Comparison of ENCODE assay signal across 13 cellular contexts in genomic region chr2:102439065-102439695, GRCh38. TPM values are rescaled to one million over a fixed set of nuclear protein-coding genes. Genes with fewer than 3 reads are reported as not detected.
DNase-seq lines count a peak whose midpoint lies in the region; ATAC-seq and TF ChIP-seq lines count a peak whose summit lies in the region.
"Had no signal": no experiment of that assay in that cellular context is flagged by ENCODE, and none has a peak within 500 bp of the region (broad histone marks: within the 10 kb centered on the region; RNA-seq: fewer than 3 reads in every experiment).

No MANE protein-coding gene starts in this region.

- H4K5ac ChIP-seq in IMR-90 (ENCODE audit: low read depth, low read length), result no peak overlapping the region

- H2BK15ac ChIP-seq in IMR-90 (ENCODE audit: low read depth, low read length), result no peak overlapping the region

- no TSS peak for BruUV-seq in IMR-90 (replicated peaks; lab: Mats Ljungman, UMichigan)

- no peaks in the 10 kb centered on the region; the same call in 1 of the 2 replicates for H3K27me3 ChIP-seq in IMR-90 (ENCODE audit: control insufficient read depth, insufficient read depth, low read length)
- H3K27me3 ChIP-seq: pancreas had no signal

- ATAC-seq in IMR-90 (ENCODE audit: low read depth), result peak; percentile 90
- ATAC-seq in GM21515 (IDR thresholded peaks at IDR 0.05; ENCODE audit: unreplicated experiment), result no peak

- H3K4me1 ChIP-seq in IMR-90 (ENCODE audit: control insufficient read depth, insufficient read depth, low read length), result 0 out of 2 replicates have a peak, but pooled peaks cover 2% of the 10 kb centered on the region
- H3K4me1 ChIP-seq: pancreas had no signal

- no peak overlapping the region for H3K14ac ChIP-seq in IMR-90 (replicated peaks; ENCODE audit: low read depth, low read length)

- no peak overlapping the region for H3K23ac ChIP-seq in IMR-90 (ENCODE audit: low read depth, low read length)

- no peaks in the 10 kb centered on the region for H3K9me1 ChIP-seq in IMR-90 (ENCODE audit: insufficient read depth, low read length)

- no peak for TF ChIP-seq POLR2A in IMR-90 (IDR thresholded peaks at IDR 0.05; ENCODE audit: low read depth, low read length)

- TF ChIP-seq RAD21 in IMR-90 (IDR thresholded peaks at IDR 0.05; ENCODE audit: low read length), result no peak

- H2BK5ac ChIP-seq in IMR-90 (ENCODE audit: low read depth, low read length, poor library complexity, severe bottlenecking), result no peak overlapping the region

- no peak overlapping the region for H4K8ac ChIP-seq in IMR-90 (ENCODE audit: low read depth in 2 of 2, low read length in 2 of 2)

- no peak for TF ChIP-seq CTCF in IMR-90 (conservative IDR thresholded peaks at IDR 0.05; ENCODE audit: low read depth, low read length)
- TF ChIP-seq CTCF in epithelial cell of proximal tubule (conservative IDR thresholded peaks at IDR 0.05; ENCODE audit: low read depth, low read length), result no peak

- POLR2A ChIA-PET in IMR-90 (lab: Charles Lee; ENCODE audit: unreplicated experiment), result no interaction called here

- no peak overlapping the region for H3K9ac ChIP-seq in IMR-90 (ENCODE audit: low read depth, low read length)

- no peak overlapping the region for H3K4me3 ChIP-seq in IMR-90 (ENCODE audit: insufficient read depth, low read depth, low read length)
- no peak overlapping the region for H3K4me3 ChIP-seq in epithelial cell of proximal tubule (ENCODE audit: low read depth, low read length)
- H3K4me3 ChIP-seq: pancreas had no signal

- no peak overlapping the region for H2AFZ ChIP-seq in IMR-90 (replicated peaks; ENCODE audit: low read length, poor library complexity)

- CTCF ChIA-PET in IMR-90 (lab: Yijun Ruan, JAX), result interaction anchor here (1.0 kb wide), 1 partner anchor 19 kb away, joined by 3 read pairs; no protein-coding TSS in a partner anchor

- H3K79me1 ChIP-seq in IMR-90 (ENCODE audit: low read depth in 1 of 2, low read length in 2 of 2), result no peaks in the 10 kb centered on the region

- H3K9me3 ChIP-seq in IMR-90 (ENCODE audit: control insufficient read depth, insufficient read depth, low read length), result no peaks in the 10 kb centered on the region
- H3K9me3 ChIP-seq: pancreas had no signal

- H3K56ac ChIP-seq in IMR-90 (ENCODE audit: extremely low read depth, insufficient read depth, low read length), result no peak overlapping the region

- no peak overlapping the region for H3K4me2 ChIP-seq in IMR-90 (ENCODE audit: low read depth, low read length)

- H2BK20ac ChIP-seq in IMR-90 (ENCODE audit: low read depth, low read length), result no peak overlapping the region

- no peak overlapping the region for H2AK5ac ChIP-seq in IMR-90 (ENCODE audit: low read depth, low read length)

- H3K27ac ChIP-seq in IMR-90 (ENCODE audit: insufficient read depth, low read length), result no peak overlapping the region
- H3K27ac ChIP-seq: pancreas had no signal

- no peaks in the 10 kb centered on the region for H4K20me1 ChIP-seq in IMR-90 (ENCODE audit: insufficient read depth, low read length)

- no peak overlapping the region for H3K4ac ChIP-seq in IMR-90 (ENCODE audit: low read depth, low read length)

- no peak overlapping the region for H2AK9ac ChIP-seq in IMR-90 (replicated peaks; ENCODE audit: low read depth, low read length, poor library complexity)

- DNase-seq in AG08396 (ENCODE audit: low spot score) (peak; percentile 54), IMR-90 (peak; percentile 74), epithelial cell of proximal tubule (ENCODE audit: low read depth) (peak; percentile 91), lung microvascular endothelial cell (ENCODE audit: low read depth in 2 of 2) (peak; percentile 14 to 28), NCI-H187 (lab: John Stamatoyannopoulos, UW) (no peak), NCI-H82 (lab: John Stamatoyannopoulos, UW) (no peak)
- DNase-seq in activated CD4-positive, alpha-beta T cell treated with anti-CD3 and anti-CD28 coated beads for 4 hours, result no peak
- DNase-seq: central memory CD4-positive, alpha-beta T cell; pancreas; stimulated activated CD4-positive, alpha-beta T cell treated with anti-CD3 and anti-CD28 coated beads, Interleukin-4, amount 100 ng/mL, for 4 hours; stimulated activated naive CD4-positive, alpha-beta T cell treated with Interleukin-2 at 50 U/mL for 16 hours had no signal

- H4K91ac ChIP-seq in IMR-90 (ENCODE audit: insufficient read depth, low read depth, low read length), result no peak overlapping the region

- intact Hi-C loops in IMR-90 (cut with micrococcal nuclease), result no loop called here

- no peak overlapping the region for H2BK120ac ChIP-seq in IMR-90 (ENCODE audit: low read depth, low read length)

- no peaks in the 10 kb centered on the region for H3K36me3 ChIP-seq in IMR-90 (ENCODE audit: control insufficient read depth, insufficient read depth, low read length)
- H3K36me3 ChIP-seq: pancreas had no signal

- dilution Hi-C loops in IMR-90 (cut with HindIII; ENCODE audit: low sequenced_read_pairs, unreplicated experiment), result no loop called here

- in situ Hi-C loops in IMR-90 (cut with MboI; ENCODE audit: low sequenced_read_pairs), result no loop called here

- 64% methylated on average over 2 of the region's 6 CpGs; no CpG with 5 or more reads in 1 of the 2 experiments for WGBS in IMR-90 (ENCODE audit: extremely low coverage in 2 of 2, insufficient read length in 1 of 2), 2 experiments

- no peak overlapping the region for H3K18ac ChIP-seq in IMR-90 (ENCODE audit: low read depth, low read length)

TF ChIP-seq in IMR-90, 13 proteins besides CTCF, POLR2A, EP300 and RAD21:
- TF ChIP-seq RCOR1 (IDR thresholded peaks at IDR 0.05; ENCODE audit: insufficient replicate concordance, low read length), result no peak
- TF ChIP-seq MAFK (IDR thresholded peaks at IDR 0.05; ENCODE audit: low read depth, low read length), result peak; percentile 94

RNA-seq across cellular contexts. Expression of gene IL18RAP, which starts 16.2 kb away (rescaled TPM):
- total RNA-seq in IMR-90 (2012; rRNA removed), result not detected in 2 replicates
- not detected in 2 replicates for polyA plus RNA-seq in IMR-90 (2012; rRNA removed)
- polyA plus RNA-seq in IMR-90 (2012; cell fraction: cytosol; rRNA removed), result not detected in 2 replicates
- polyA plus RNA-seq in IMR-90 (2012; cell fraction: nucleus; rRNA removed; ENCODE audit: low replicate concordance), result 0.03 TPM in 1 of 2 replicates, not detected in the other
- total RNA-seq in epithelial cell of proximal tubule, result 0.35 TPM in 1 of 2 replicates, not detected in the other
- total RNA-seq in lung microvascular endothelial cell, result not detected in 2 replicates
- total RNA-seq: LHCN-M2 had no signal

RNA-seq across cellular contexts. Expression of gene SLC9A4, which starts 33.8 kb away (rescaled TPM):
- total RNA-seq in IMR-90 (2012; rRNA removed), result not detected in 2 replicates
- polyA plus RNA-seq in IMR-90 (2012; rRNA removed), result not detected in 2 replicates
- polyA plus RNA-seq in IMR-90 (2012; cell fraction: cytosol; rRNA removed), result not detected in 2 replicates
- not detected in 2 replicates for polyA plus RNA-seq in IMR-90 (2012; cell fraction: nucleus; rRNA removed; ENCODE audit: low replicate concordance)
- 0.36 and 0.40 TPM in 2 replicates for total RNA-seq in epithelial cell of proximal tubule
- not detected in 2 replicates for total RNA-seq in lung microvascular endothelial cell
- polyA plus RNA-seq: pancreas had no signal

Comparison
In these comparisons a context has a peak if more than half of its experiments do, and no peak if none do; other contexts are left out.
1. DNase-seq: peak in AG08396 (single experiment), IMR-90 (single experiment), epithelial cell of proximal tubule (single experiment) and lung microvascular endothelial cell (2 of 2); none in NCI-H187 (0 of 2), activated CD4-positive, alpha-beta T cell treated with anti-CD3 and anti-CD28 coated beads for 4 hours (0 of 2) and NCI-H82 (single experiment).